Comparison of ENCODE assay signal across 22 cellular contexts in the genomic region with DNA sequence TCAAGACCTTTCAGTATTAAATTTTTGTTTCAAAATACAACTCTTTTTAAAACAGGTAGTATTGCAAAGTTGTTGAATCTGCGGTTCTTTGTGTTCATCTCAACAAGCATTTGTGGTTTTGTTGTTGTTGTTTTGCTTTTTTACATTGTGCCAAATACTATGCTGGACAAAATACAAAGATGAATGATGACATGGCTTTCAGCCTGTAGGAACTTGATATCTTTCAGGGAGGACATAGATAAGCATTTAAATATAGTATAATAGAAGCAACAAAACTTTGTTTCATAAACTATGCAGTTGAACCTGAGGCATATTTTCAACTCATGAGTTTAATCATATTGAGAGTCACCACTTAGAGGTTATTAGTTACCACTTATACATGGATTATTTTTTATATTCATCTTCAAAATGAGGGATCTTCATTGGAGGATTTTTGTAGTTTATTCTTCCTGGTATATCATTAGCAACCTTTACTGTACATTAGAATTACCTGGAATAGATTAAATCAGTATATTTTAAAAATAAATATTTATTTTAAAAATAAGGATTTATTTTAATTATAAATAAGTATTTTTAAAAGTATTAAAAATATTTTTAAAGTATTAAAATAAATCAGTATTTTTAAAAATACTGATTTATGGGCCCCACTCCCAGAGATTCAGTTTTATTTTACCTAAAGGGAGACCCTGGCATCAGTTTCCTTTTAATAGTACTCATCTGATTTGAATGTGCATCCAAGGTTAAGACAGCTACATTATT. TPM values are rescaled to one million over a fixed set of nuclear protein-coding genes. Genes with fewer than 3 reads are reported as not detected.
DNase-seq lines count a peak whose midpoint lies in the region; ATAC-seq and TF ChIP-seq lines count a peak whose summit lies in the region.
"Had no signal": no experiment of that assay in that cellular context is flagged by ENCODE, and none has a peak within 500 bp of the region (broad histone marks: within the 10 kb centered on the region; RNA-seq: fewer than 3 reads in every experiment).

No MANE protein-coding gene starts in this region.

- POLR2A ChIA-PET in activated CD4-positive, alpha-beta T cell treated with anti-CD3 and anti-CD28 coated beads, Interleukin-2, amount 10 ng/mL, durations not matched to agents 7 days and 5 days (lab: Charles Lee): no interaction called here

- H3K4me3 ChIP-seq in transverse colon: no peak overlapping the region
- H3K4me3 ChIP-seq: A549, colonic mucosa had no signal

- intact Hi-C loops in Calu3 (cut with micrococcal nuclease; ENCODE audit: unreplicated experiment) (no loop called here), transverse colon (cut with DNase I; ENCODE audit: low total_unique reads) (no loop called here)
- intact Hi-C loops in activated T-helper 2 cell treated with anti-CD3 and anti-CD28 coated beads, Interferon-gamma antibody, Interleukin-2, Interleukin-4, amounts not matched to agents 10 μg/mL and 5 μg/mL and 100 μg/mL, durations not matched to agents 14 hours and 24 hours and 36 hours (cut with micrococcal nuclease): no loop called here

- ATAC-seq in GM21528 (IDR thresholded peaks at IDR 0.05; ENCODE audit: low FRiP score, unreplicated experiment): no peak
- ATAC-seq: A549, right cardiac atrium, Right ventricle myocardium inferior had no signal

- TF ChIP-seq EP300 in transverse colon (IDR thresholded peaks at IDR 0.05; ENCODE audit: low read depth): no peak

- CTCF ChIA-PET in activated CD4-positive, alpha-beta T cell treated with anti-CD3 and anti-CD28 coated beads, Interleukin-2, amount 10 ng/mL, durations not matched to agents 7 days and 5 days (lab: Charles Lee): no interaction called here
- CTCF ChIA-PET in Calu3 (lab: Charles Lee): interaction anchor here (0.5 kb wide), 1 partner anchor 34 kb away, joined by 5 read pairs; no protein-coding TSS in a partner anchor

- H3K9me3 ChIP-seq in transverse colon: no peaks in the 10 kb centered on the region
- H3K9me3 ChIP-seq: A549, colonic mucosa had no signal

- H3K9me3 Mint-ChIP-seq in activated CD4-positive, alpha-beta T cell treated with anti-CD3 and anti-CD28 coated beads, Interleukin-2, amount 10 ng/mL, durations not matched to agents 7 days and 5 days: no peaks in the 10 kb centered on the region
- H3K9me3 Mint-ChIP-seq in Calu3 (ENCODE audit: low read depth, unreplicated experiment) (no peaks in the 10 kb centered on the region), mesothelial cell of epicardium (no peaks in the 10 kb centered on the region)
- H3K9me3 Mint-ChIP-seq in activated T-helper 2 cell treated with anti-CD3 and anti-CD28 coated beads, Interferon-gamma antibody, Interleukin-2, Interleukin-4, amounts not matched to agents 10 μg/mL and 5 μg/mL and 100 μg/mL, durations not matched to agents 14 hours and 24 hours and 36 hours: no peaks in the 10 kb centered on the region

- no peaks in the 10 kb centered on the region for H3K27me3 Mint-ChIP-seq in activated CD4-positive, alpha-beta T cell treated with anti-CD3 and anti-CD28 coated beads, Interleukin-2, amount 10 ng/mL, durations not matched to agents 7 days and 5 days
- H3K27me3 Mint-ChIP-seq in Calu3 (ENCODE audit: unreplicated experiment) (no peaks in the 10 kb centered on the region), mesothelial cell of epicardium (ENCODE audit: low read depth) (no peaks in the 10 kb centered on the region)
- no peaks in the 10 kb centered on the region for H3K27me3 Mint-ChIP-seq in activated T-helper 2 cell treated with anti-CD3 and anti-CD28 coated beads, Interferon-gamma antibody, Interleukin-2, Interleukin-4, amounts not matched to agents 10 μg/mL and 5 μg/mL and 100 μg/mL, durations not matched to agents 14 hours and 24 hours and 36 hours (ENCODE audit: low read depth)

- TF ChIP-seq CTCF in Calu3 (IDR thresholded peaks at IDR 0.05; ENCODE audit: unreplicated experiment): no peak
- TF ChIP-seq CTCF in mesothelial cell of epicardium (IDR thresholded peaks at IDR 0.05; ENCODE audit: unreplicated experiment): no peak
- TF ChIP-seq CTCF in transverse colon (IDR thresholded peaks at IDR 0.05): no peak

- H3K4me1 ChIP-seq in transverse colon: peaks cover 0 to 7% (median 0%) of the 10 kb centered on the region in 4 donors
- H3K4me1 ChIP-seq: colonic mucosa had no signal

- in situ Hi-C loops in transverse colon (cut with MboI; ENCODE audit: low pct_ligation_motif_present in 1 of 4, low pct_unique_long_range_greater_than_20kb in 1 of 4, low sequenced_read_pairs in 3 of 4): no loop called here

- no peak for DNase-seq in activated CD4-positive, alpha-beta T cell treated with anti-CD3 and anti-CD28 coated beads, Interleukin-2, amount 10 ng/mL, durations not matched to agents 7 days and 5 days
- DNase-seq in activated CD4-positive, alpha-beta T cell treated with anti-CD3 and anti-CD28 coated beads for 4 hours: no peak
- DNase-seq in Calu3 (no peak), mesothelial cell of epicardium (ENCODE audit: low spot score in 2 of 2, unreplicated experiment in 2 of 2) (no peak), Kasumi-1 (lab: John Stamatoyannopoulos, UW) (no peak), transverse colon (no peak)
- DNase-seq in activated T-helper 2 cell treated with anti-CD3 and anti-CD28 coated beads, Interferon-gamma antibody, Interleukin-2, Interleukin-4, amounts not matched to agents 10 μg/mL and 5 μg/mL and 100 μg/mL, durations not matched to agents 14 hours and 24 hours and 36 hours (ENCODE audit: low spot score): no peak
- DNase-seq: activated CD4-positive, alpha-beta T cell treated with anti-CD3 and anti-CD28 coated beads, Interleukin-2, amount 50 U/mL, for 1 hour; activated T-cell treated with anti-CD3 and anti-CD28 coated beads, Interleukin-2, amount 50 U/mL, for 1 hour; brain microvascular endothelial cell; colonic mucosa; DMS 273 treated with DMSO at 0.1 percent for 48 hours; Karpas-422; mammary epithelial cell; NCI-H187; NCI-H226; NCI-H82; right cardiac atrium; stimulated activated CD8-positive, alpha-beta memory T cell treated with anti-CD3 and anti-CD28 coated beads, Interleukin-4, amount 100 ng/mL, for 48 hours had no signal

- H3K36me3 Mint-ChIP-seq in activated CD4-positive, alpha-beta T cell treated with anti-CD3 and anti-CD28 coated beads, Interleukin-2, amount 10 ng/mL, durations not matched to agents 7 days and 5 days (ENCODE audit: low read depth): peaks cover 41% of the 10 kb centered on the region
- H3K36me3 Mint-ChIP-seq in Calu3 (ENCODE audit: insufficient read depth, unreplicated experiment) (peaks cover 23% of the 10 kb centered on the region), mesothelial cell of epicardium (peaks cover 20% of the 10 kb centered on the region)
- H3K36me3 Mint-ChIP-seq in activated T-helper 2 cell treated with anti-CD3 and anti-CD28 coated beads, Interferon-gamma antibody, Interleukin-2, Interleukin-4, amounts not matched to agents 10 μg/mL and 5 μg/mL and 100 μg/mL, durations not matched to agents 14 hours and 24 hours and 36 hours (ENCODE audit: low read depth): peaks cover 60% of the 10 kb centered on the region

- TF ChIP-seq POLR2A in transverse colon (IDR thresholded peaks at IDR 0.05): no peak

- no peak overlapping the region for H3K27ac ChIP-seq in transverse colon
- H3K27ac ChIP-seq: A549, brain microvascular endothelial cell, colonic mucosa had no signal

- BruUV-seq in Calu3 (replicated peaks; lab: Mats Ljungman, UMichigan): TSS peak; percentile 24

- no peaks in the 10 kb centered on the region for H3K27me3 ChIP-seq in transverse colon
- H3K27me3 ChIP-seq: brain microvascular endothelial cell, colonic mucosa had no signal

- WGBS in transverse colon (ENCODE audit: low coverage in 1 of 2), 2 donors: 91 to 94% methylated on average over 1 of the region's 1 CpG

- H3K4me1 Mint-ChIP-seq in activated CD4-positive, alpha-beta T cell treated with anti-CD3 and anti-CD28 coated beads, Interleukin-2, amount 10 ng/mL, durations not matched to agents 7 days and 5 days: peaks cover 19% of the 10 kb centered on the region
- H3K4me1 Mint-ChIP-seq in Calu3 (ENCODE audit: low read depth, unreplicated experiment): no peaks in the 10 kb centered on the region
- H3K4me1 Mint-ChIP-seq in activated T-helper 2 cell treated with anti-CD3 and anti-CD28 coated beads, Interferon-gamma antibody, Interleukin-2, Interleukin-4, amounts not matched to agents 10 μg/mL and 5 μg/mL and 100 μg/mL, durations not matched to agents 14 hours and 24 hours and 36 hours (ENCODE audit: low read depth): peaks cover 23% of the 10 kb centered on the region
- peaks cover 6% of the 10 kb centered on the region for H3K4me1 Mint-ChIP-seq in mesothelial cell of epicardium

- H3K27ac Mint-ChIP-seq in activated CD4-positive, alpha-beta T cell treated with anti-CD3 and anti-CD28 coated beads, Interleukin-2, amount 10 ng/mL, durations not matched to agents 7 days and 5 days: peak overlapping the region; percentile 37
- H3K27ac Mint-ChIP-seq in Calu3 (ENCODE audit: unreplicated experiment) (no peak overlapping the region), mesothelial cell of epicardium (peak overlapping the region; percentile 13)
- H3K27ac Mint-ChIP-seq in activated T-helper 2 cell treated with anti-CD3 and anti-CD28 coated beads, Interferon-gamma antibody, Interleukin-2, Interleukin-4, amounts not matched to agents 10 μg/mL and 5 μg/mL and 100 μg/mL, durations not matched to agents 14 hours and 24 hours and 36 hours: peak overlapping the region; percentile 74

- no peak overlapping the region for H3K4me3 Mint-ChIP-seq in activated CD4-positive, alpha-beta T cell treated with anti-CD3 and anti-CD28 coated beads, Interleukin-2, amount 10 ng/mL, durations not matched to agents 7 days and 5 days
- H3K4me3 Mint-ChIP-seq in Calu3 (ENCODE audit: low read depth, unreplicated experiment): no peak overlapping the region
- no peak overlapping the region for H3K4me3 Mint-ChIP-seq in activated T-helper 2 cell treated with anti-CD3 and anti-CD28 coated beads, Interferon-gamma antibody, Interleukin-2, Interleukin-4, amounts not matched to agents 10 μg/mL and 5 μg/mL and 100 μg/mL, durations not matched to agents 14 hours and 24 hours and 36 hours (ENCODE audit: low read depth)
- no peak overlapping the region for H3K4me3 Mint-ChIP-seq in mesothelial cell of epicardium

- peaks cover 0 to 30% (median 7%) of the 10 kb centered on the region in 4 donors for H3K36me3 ChIP-seq in transverse colon
- H3K36me3 ChIP-seq: colonic mucosa had no signal

RNA-seq across cellular contexts. Expression of gene KIF2A, which starts 42.9 kb away (rescaled TPM):
- total RNA-seq in activated CD4-positive, alpha-beta T cell treated with anti-CD3 and anti-CD28 coated beads, Interleukin-2, amount 10 ng/mL, durations not matched to agents 7 days and 5 days: 100 to 1,000 TPM; 151 to 204 TPM
- total RNA-seq in Calu3 (2022): 76.9 and 81.4 TPM in 2 replicates
- 285 and 294 TPM in 2 replicates for total RNA-seq in activated T-helper 2 cell treated with anti-CD3 and anti-CD28 coated beads, Interferon-gamma antibody, Interleukin-2, Interleukin-4, amounts not matched to agents 10 μg/mL and 5 μg/mL and 100 μg/mL, durations not matched to agents 14 hours and 24 hours and 36 hours
- total RNA-seq in mesothelial cell of epicardium: 54.4 to 59.0 TPM (median 56.9 TPM) in 3 replicates
- 10 to 100 TPM; 15.3 to 61.9 (median 32.7) TPM for total RNA-seq in transverse colon

RNA-seq across cellular contexts. Expression of gene DIMT1, which starts 54.8 kb away (rescaled TPM):
- 10 to 100 TPM; 21.5 to 25.5 TPM for total RNA-seq in activated CD4-positive, alpha-beta T cell treated with anti-CD3 and anti-CD28 coated beads, Interleukin-2, amount 10 ng/mL, durations not matched to agents 7 days and 5 days
- total RNA-seq in Calu3 (2022): 34.4 and 41.1 TPM in 2 replicates
- 39.8 and 45.0 TPM in 2 replicates for total RNA-seq in activated T-helper 2 cell treated with anti-CD3 and anti-CD28 coated beads, Interferon-gamma antibody, Interleukin-2, Interleukin-4, amounts not matched to agents 10 μg/mL and 5 μg/mL and 100 μg/mL, durations not matched to agents 14 hours and 24 hours and 36 hours
- 21.9 to 22.5 TPM (median 22.0 TPM) in 3 replicates for total RNA-seq in mesothelial cell of epicardium
- 10 to 100 TPM in 1 of 4 donors, 1 to 10 TPM in 3; 6.0 to 13.1 (median 8.7) TPM for total RNA-seq in transverse colon
